ENCODE assay signal across 1 cellular context in the genomic region with DNA sequence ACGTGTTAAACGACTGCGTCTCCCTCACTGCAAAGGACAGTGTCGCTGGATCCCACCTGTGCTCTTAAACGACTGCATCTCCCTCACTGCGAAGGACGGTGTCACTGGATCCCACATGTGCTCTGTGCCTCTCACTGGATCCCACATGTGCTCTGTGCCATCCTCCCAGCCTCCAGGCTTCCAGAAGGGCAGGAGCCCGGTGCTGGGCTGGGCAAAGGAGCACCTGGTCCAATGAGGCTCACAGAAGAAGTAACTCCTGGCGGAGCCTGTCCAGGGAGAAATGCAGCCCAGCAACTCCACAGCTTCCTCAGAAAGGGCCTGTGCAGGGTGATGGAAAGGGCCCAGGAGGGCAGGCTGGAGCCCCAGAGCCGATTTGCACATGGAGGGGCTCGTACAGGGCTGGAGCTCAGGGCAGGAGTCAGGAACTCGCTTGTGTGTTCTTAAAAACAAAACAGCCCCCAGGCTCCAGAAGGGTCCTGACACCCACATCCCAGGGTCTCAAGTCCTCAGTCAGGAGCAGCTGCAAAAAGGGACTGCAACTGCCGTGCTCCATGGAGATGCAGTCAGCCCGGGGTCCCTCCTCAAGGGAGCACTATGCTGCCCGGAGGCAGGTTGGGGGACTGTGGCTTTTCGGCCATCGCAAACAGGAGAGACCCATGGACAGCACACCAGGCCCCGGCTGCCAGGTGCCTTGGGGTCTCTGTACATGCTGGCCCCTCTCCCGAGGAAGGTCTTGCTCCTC.
TF ChIP-seq lines count a peak whose summit lies in the region.

No MANE protein-coding gene starts in this region.

TF ChIP-seq in H1, 55 proteins besides CTCF, POLR2A, EP300 and RAD21:
- no peak for TF ChIP-seq SP1 (IDR thresholded peaks at IDR 0.05; ENCODE audit: low read depth, low read length)
